ENCODE assay signal across 39 cellular contexts in the genomic region with DNA sequence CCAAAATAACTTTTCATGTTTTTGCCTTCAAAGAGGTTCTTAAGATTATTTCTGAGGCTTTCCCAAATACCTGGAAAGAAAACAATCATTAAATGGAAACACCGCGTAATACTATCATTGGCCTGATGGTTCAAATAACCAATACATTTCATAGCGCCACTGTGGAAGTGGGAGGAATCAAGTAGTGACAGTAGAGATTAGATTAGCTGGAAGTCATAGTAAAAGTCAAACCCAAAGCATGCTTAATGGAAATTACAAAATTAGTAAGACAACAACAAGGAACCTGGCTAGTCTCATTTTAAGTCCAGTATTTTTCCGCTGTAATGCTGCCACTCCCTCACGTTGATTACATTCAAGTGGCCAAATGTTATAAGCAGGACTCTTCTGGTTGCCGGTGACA. TPM values are rescaled to one million over a fixed set of nuclear protein-coding genes. Genes with fewer than 3 reads are reported as not detected.
"Had no signal": no experiment of that assay in that cellular context is flagged by ENCODE, and none has a peak within 500 bp of the region (broad histone marks: within the 10 kb centered on the region; RNA-seq: fewer than 3 reads in every experiment).

No MANE protein-coding gene starts in this region.

- H3K27ac ChIP-seq: KMS-11 had no signal

- DNase-seq: Karpas-422, Kasumi-1, MG63, MM.1S, MV-4-11, NCI-H1048, NCI-H1092, NCI-H1092 treated with DMSO at 0.1 percent for 48 hours, NCI-H1105, NCI-H1105 treated with DMSO at 0.1 percent for 48 hours, NCI-H1417, NCI-H1417 treated with DMSO at 0.1 percent for 48 hours, NCI-H1436, NCI-H1436 treated with DMSO at 0.1 percent for 48 hours, NCI-H146, NCI-H1694, NCI-H1694 treated with DMSO at 0.1 percent for 48 hours, NCI-H187, NCI-H187 treated with DMSO at 0.1 percent for 48 hours, NCI-H1930, NCI-H2029, NCI-H2029 treated with DMSO at 0.1 percent for 48 hours, NCI-H2081, NCI-H2081 treated with DMSO at 0.1 percent for 48 hours, NCI-H2107, NCI-H2171, NCI-H2171 treated with DMSO at 0.1 percent for 48 hours, NCI-H2227 treated with DMSO at 0.1 percent for 48 hours, NCI-H226, NCI-H345, NCI-H446, NCI-H446 treated with DMSO at 0.1 percent for 48 hours, NCI-H510A, NCI-H510A treated with DMSO at 0.1 percent for 48 hours had no signal

- H3K27me3 ChIP-seq: MG63 had no signal

- H3K9me3 ChIP-seq: MG63 had no signal

- H3K4me3 ChIP-seq: MG63 had no signal

- H3K36me3 ChIP-seq: MG63 had no signal

RNA-seq across cellular contexts. Expression of a gene that starts 41.5 kb away (rescaled TPM):
- total RNA-seq: LHCN-M2, M059J, MCF 10A, NCI-H460 had no signal
